In genomic region chr3:14871456-14872200, GRCh38 we compare ENCODE assay signal across 21 cellular contexts.
"Had no signal": no experiment of that assay in that cellular context is flagged by ENCODE, and none has a peak within 500 bp of the region (broad histone marks: within the 10 kb centered on the region; RNA-seq: fewer than 3 reads in every experiment).

No MANE protein-coding gene starts in this region.

- H3K27me3 ChIP-seq: ascending aorta, breast epithelium, right lobe of liver, transverse colon had no signal

- H3K4me3 ChIP-seq: ascending aorta, breast epithelium, left ventricle myocardium inferior, psoas muscle, right lobe of liver, transverse colon had no signal

- H3K36me3 Mint-ChIP-seq: memory B cell had no signal

- H3K36me3 ChIP-seq: ascending aorta, breast epithelium, right lobe of liver, transverse colon had no signal

- H3K9me3 Mint-ChIP-seq: activated T-cell treated with anti-CD3 and anti-CD28 coated beads, Interleukin-2, amount 50 U/mL, for 4 hours; dendritic cell treated with granulocyte-macrophage colony-stimulating factor and Interleukin-4, amounts not matched to agents 40 ng/mL and 50 ng/mL, for 4 days; effector memory CD8-positive, alpha-beta T cell; memory B cell; nephron had no signal

- DNase-seq: activated CD4-positive, alpha-beta T cell treated with anti-CD3 and anti-CD28 coated beads for 1 hour; activated CD4-positive, alpha-beta T cell treated with anti-CD3 and anti-CD28 coated beads, Interleukin-2, amount 50 U/mL, for 4 hours; activated gamma-delta T cell treated with Interleukin-2 at 50 U/mL for 16 hours; activated T-cell treated with anti-CD3 and anti-CD28 coated beads, Interleukin-2, amount 50 U/mL, for 4 hours; effector memory CD8-positive, alpha-beta T cell; hypothalamus; left ventricle myocardium inferior; psoas muscle; SHP77 treated with DMSO at 0.1 percent for 48 hours; stimulated activated CD4-positive, alpha-beta T cell treated with anti-CD3 and anti-CD28 coated beads, Interleukin-2, amount 100 ng/mL, for 24 hours; T-helper 1 cell; T1000; transverse colon had no signal

- ATAC-seq: activated T-cell treated with anti-CD3 and anti-CD28 coated beads, Interleukin-2, amount 50 U/mL, for 4 hours; effector memory CD8-positive, alpha-beta T cell; psoas muscle; right lobe of liver; SK-N-SH treated with all-trans-retinoic acid at 6 μM for 48 hours had no signal

- H3K4me1 ChIP-seq: ascending aorta, breast epithelium, psoas muscle had no signal

- H3K27ac ChIP-seq: ascending aorta, left ventricle myocardium inferior, psoas muscle, right lobe of liver, transverse colon, VCaP had no signal

- H3K27ac Mint-ChIP-seq: dendritic cell treated with granulocyte-macrophage colony-stimulating factor and Interleukin-4, amounts not matched to agents 40 ng/mL and 50 ng/mL, for 4 days; effector memory CD8-positive, alpha-beta T cell; memory B cell; nephron had no signal

- H3K9me3 ChIP-seq: ascending aorta, breast epithelium, left ventricle myocardium inferior, psoas muscle, right lobe of liver, transverse colon had no signal

- H3K4me3 Mint-ChIP-seq: activated T-cell treated with anti-CD3 and anti-CD28 coated beads, Interleukin-2, amount 50 U/mL, for 4 hours; dendritic cell treated with granulocyte-macrophage colony-stimulating factor and Interleukin-4, amounts not matched to agents 40 ng/mL and 50 ng/mL, for 4 days; effector memory CD8-positive, alpha-beta T cell; memory B cell; nephron had no signal

- H3K4me1 Mint-ChIP-seq: memory B cell had no signal
